Comparison of ENCODE assay signal across 8 cellular contexts in the genomic region with DNA sequence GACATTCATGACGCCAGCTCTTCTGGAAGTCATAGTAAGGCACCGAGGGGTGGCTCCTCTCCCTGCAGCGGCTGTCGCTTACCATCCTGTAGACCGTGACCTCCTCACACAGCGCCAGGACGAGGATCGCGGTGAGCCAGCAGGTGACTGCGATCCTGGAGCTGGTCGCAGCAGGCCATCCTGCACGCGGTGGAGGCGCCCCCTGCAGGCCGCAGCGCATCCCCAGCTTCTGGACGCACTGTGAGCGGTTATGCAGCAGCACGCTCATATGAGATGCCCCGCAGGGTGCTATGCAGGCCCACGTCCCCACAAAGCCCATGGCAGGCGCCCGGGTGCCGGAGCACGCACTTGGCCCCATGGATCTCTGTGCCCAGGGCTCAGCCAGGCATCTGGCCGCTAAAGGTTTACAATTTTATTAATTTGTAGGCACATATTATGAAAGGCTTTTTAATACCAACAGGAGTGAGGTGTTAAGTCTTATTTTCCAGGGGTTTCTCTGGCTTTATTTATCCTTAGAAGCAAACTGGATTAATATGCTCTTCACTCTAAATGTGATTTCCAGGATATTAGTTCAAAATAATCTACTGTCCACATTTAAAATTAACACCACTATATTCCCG. TPM values are rescaled to one million over a fixed set of nuclear protein-coding genes. Genes with fewer than 3 reads are reported as not detected.
DNase-seq lines count a peak whose midpoint lies in the region; ATAC-seq and TF ChIP-seq lines count a peak whose summit lies in the region.

No MANE protein-coding gene starts in this region.

- no peak overlapping the region for H3K9ac ChIP-seq in PC-3 (ENCODE audit: low read length)

- DNase-seq in BE2C (peak; percentile 52), PC-3 (peak; percentile 25), iPS-NIHi11 (ENCODE audit: low spot score) (peak; percentile 89), DMS79 treated with DMSO at 0.1 percent for 48 hours (lab: John Stamatoyannopoulos, UW) (no peak), SJCRH30 (no peak), gastrocnemius medialis (no peak)
- DNase-seq in activated naive CD8-positive, alpha-beta T cell treated with anti-CD3 and anti-CD28 coated beads for 36 hours: peak; percentile 45
- DNase-seq in stimulated activated CD8-positive, alpha-beta memory T cell treated with anti-CD3 and anti-CD28 coated beads, Interleukin-12 subunit alpha, Interleukin-12 subunit beta, amount 100 ng/mL, for 24 hours (ENCODE audit: extremely low read depth): peak; percentile 8

- intact Hi-C loops in PC-3 (cut with micrococcal nuclease) (no loop called here), gastrocnemius medialis (cut with DNase I; ENCODE audit: low total_unique reads) (no loop called here)

- peaks cover 16% of the 10 kb centered on the region for H3K36me3 Mint-ChIP-seq in activated naive CD8-positive, alpha-beta T cell treated with anti-CD3 and anti-CD28 coated beads for 36 hours

- H3K4me3 ChIP-seq in BE2C (ENCODE audit: low read depth, low read length) (no peak overlapping the region), PC-3 (ENCODE audit: low read length) (no peak overlapping the region), SJCRH30 (no peak overlapping the region), gastrocnemius medialis (no peak overlapping the region)

- H3K36me3 ChIP-seq in BE2C (peaks cover 10% of the 10 kb centered on the region), PC-3 (ENCODE audit: low read depth, low read length) (peaks cover 11% of the 10 kb centered on the region), SJCRH30 (peaks cover 13% of the 10 kb centered on the region; the same call in 1 of the 2 replicates), gastrocnemius medialis (peaks cover 0 to 17% of the 10 kb centered on the region in 2 donors)

- in situ Hi-C loops in gastrocnemius medialis (cut with MboI; ENCODE audit: low sequenced_read_pairs in 4 of 4): no loop called here

- H3K9me3 Mint-ChIP-seq in activated naive CD8-positive, alpha-beta T cell treated with anti-CD3 and anti-CD28 coated beads for 36 hours: no peaks in the 10 kb centered on the region

- no TSS peak for BruUV-seq in PC-3 (replicated peaks; lab: Mats Ljungman, UMichigan)

- POLR2A ChIA-PET in PC-3 (lab: Charles Lee; ENCODE audit: unreplicated experiment): interaction anchor here (0.6 kb wide), 1 partner anchor 148 kb away, joined by 3 read pairs; no protein-coding TSS in a partner anchor

- H3K9me2 ChIP-seq in PC-3 (replicated peaks; ENCODE audit: low read length): no peaks in the 10 kb centered on the region

- H3K4me1 Mint-ChIP-seq in activated naive CD8-positive, alpha-beta T cell treated with anti-CD3 and anti-CD28 coated beads for 36 hours: no peaks in the 10 kb centered on the region

- H3K27ac Mint-ChIP-seq in activated naive CD8-positive, alpha-beta T cell treated with anti-CD3 and anti-CD28 coated beads for 36 hours: no peak overlapping the region

- no peak for TF ChIP-seq POLR2A in gastrocnemius medialis (IDR thresholded peaks at IDR 0.05)

- H4K20me1 ChIP-seq in PC-3 (ENCODE audit: low read length): no peaks in the 10 kb centered on the region

- ATAC-seq in PC-3 (peak; percentile 24; the same call in 1 of the 2 replicates), gastrocnemius medialis (no peak)

- H3K9me3 ChIP-seq in BE2C (no peaks in the 10 kb centered on the region), PC-3 (ENCODE audit: low read length) (no peaks in the 10 kb centered on the region), SJCRH30 (replicated peaks) (no peaks in the 10 kb centered on the region), gastrocnemius medialis (no peaks in the 10 kb centered on the region)

- no peaks in the 10 kb centered on the region for H3F3A ChIP-seq in PC-3 (ENCODE audit: low read length, unreplicated experiment)

- no peak overlapping the region for H3K4me2 ChIP-seq in PC-3 (ENCODE audit: low read length)

- TF ChIP-seq CTCF in BE2C (IDR thresholded peaks at IDR 0.05; ENCODE audit: low read depth, low read length) (peak; percentile 59), PC-3 (conservative IDR thresholded peaks at IDR 0.05; ENCODE audit: low read depth, low read length) (peak; percentile 76), gastrocnemius medialis (IDR thresholded peaks at IDR 0.05 in 4 of 5, conservative IDR thresholded peaks at IDR 0.05 in 1 of 5) (peak in 2 of 5 experiments; percentile 26 to 33)

- no peaks in the 10 kb centered on the region for H3K4me1 ChIP-seq in BE2C
- H3K4me1 ChIP-seq in PC-3 (ENCODE audit: insufficient read depth, low read length): peaks cover 4% of the 10 kb centered on the region
- H3K4me1 ChIP-seq in SJCRH30: no peaks in the 10 kb centered on the region
- H3K4me1 ChIP-seq in gastrocnemius medialis: no peaks in the 10 kb centered on the region

- no peaks in the 10 kb centered on the region for H3K27me3 Mint-ChIP-seq in activated naive CD8-positive, alpha-beta T cell treated with anti-CD3 and anti-CD28 coated beads for 36 hours

- CTCF ChIA-PET in PC-3 (lab: Charles Lee): no interaction called here

- no peak overlapping the region for H3K4me3 Mint-ChIP-seq in activated naive CD8-positive, alpha-beta T cell treated with anti-CD3 and anti-CD28 coated beads for 36 hours

- no peaks in the 10 kb centered on the region for H3K79me2 ChIP-seq in PC-3 (ENCODE audit: low read length)

- no peak overlapping the region for H2AFZ ChIP-seq in PC-3 (ENCODE audit: low read length)

- H3K27me3 ChIP-seq in BE2C (no peaks in the 10 kb centered on the region), PC-3 (ENCODE audit: low read length) (no peaks in the 10 kb centered on the region), SJCRH30 (no peaks in the 10 kb centered on the region), gastrocnemius medialis (no peaks in the 10 kb centered on the region)

- H3K27ac ChIP-seq in PC-3 (ENCODE audit: low read length) (no peak overlapping the region), SJCRH30 (no peak overlapping the region), gastrocnemius medialis (no peak overlapping the region)

RNA-seq across cellular contexts. Expression of a gene that starts 35.6 kb away (rescaled TPM):
- polyA plus RNA-seq in BE2C (2012; ENCODE audit: insufficient read depth, insufficient read length, low read depth): 66.5 TPM
- total RNA-seq in PC-3 (2014; rRNA removed): 118 and 121 TPM in 2 replicates
- 10 to 100 TPM; 88.7 to 92.4 TPM for total RNA-seq in activated naive CD8-positive, alpha-beta T cell treated with anti-CD3 and anti-CD28 coated beads for 36 hours
- 82.5 and 85.2 TPM in 2 replicates for total RNA-seq in SJCRH30 (2014; rRNA removed; shearing (Covaris generic))
- 10 to 100 TPM; 41.6 to 53.8 (median 44.1) TPM for total RNA-seq in gastrocnemius medialis

RNA-seq across cellular contexts. Expression of a gene that starts 45.1 kb away (rescaled TPM):
- polyA plus RNA-seq in BE2C (2012; ENCODE audit: insufficient read depth, insufficient read length, low read depth): 24.5 TPM
- total RNA-seq in PC-3 (2014; rRNA removed) (7.5 and 7.6 TPM in 2 replicates), gastrocnemius medialis (10 to 100 TPM in 2 of 4 donors, 1 to 10 TPM in 2; 7.8 to 13.8 (median 10.2) TPM)
- 10 to 100 TPM; 11.0 to 13.7 TPM for total RNA-seq in activated naive CD8-positive, alpha-beta T cell treated with anti-CD3 and anti-CD28 coated beads for 36 hours
- 14.1 and 18.7 TPM in 2 replicates for total RNA-seq in SJCRH30 (2014; rRNA removed; shearing (Covaris generic))

Comparison
In these comparisons a context has a peak if more than half of its experiments do, and no peak if none do; other contexts are left out.
1. DNase-seq: peak in BE2C (single experiment), PC-3 (single experiment), activated naive CD8-positive, alpha-beta T cell treated with anti-CD3 and anti-CD28 coated beads for 36 hours (single experiment), iPS-NIHi11 (single experiment) and stimulated activated CD8-positive, alpha-beta memory T cell treated with anti-CD3 and anti-CD28 coated beads, Interleukin-12 subunit alpha, Interleukin-12 subunit beta, amount 100 ng/mL, for 24 hours (single experiment); none in DMS79 treated with DMSO at 0.1 percent for 48 hours (single experiment), SJCRH30 (0 of 2) and gastrocnemius medialis (0 of 2).